23 cellular contexts compared by ENCODE assay signal in genomic region chr3:8011902-8012301, GRCh38.
"Had no signal": no experiment of that assay in that cellular context is flagged by ENCODE, and none has a peak within 500 bp of the region (broad histone marks: within the 10 kb centered on the region; RNA-seq: fewer than 3 reads in every experiment).

No MANE protein-coding gene starts in this region.

- ATAC-seq: mucosa of descending colon; naive thymus-derived CD4-positive, alpha-beta T cell; natural killer cell treated with Interleukin-12 subunit alpha and Interleukin-12 subunit beta and Interleukin-15 and Interleukin-18, amount 100 ng/mL, for 72 hours; sciatic nerve; stimulated activated naive B cell treated with anti-CD40 and anti-IgM and Interleukin-4, amounts not matched to agents 10 μg/mL and 1 μg/mL and 100 μg/mL, for 72 hours; stimulated activated naive CD8-positive, alpha-beta T cell treated with anti-CD3 and anti-CD28 coated beads, Interleukin-15, Interleukin-2, amounts not matched to agents 100 U/mL and 50 U/mL, for 24 hours; upper lobe of right lung had no signal

- H3K4me1 ChIP-seq: left ventricle myocardium inferior, right atrium auricular region, suprapubic skin, tibial artery, upper lobe of right lung had no signal

- H3K27me3 ChIP-seq: ovary, right atrium auricular region, suprapubic skin, tibial artery, upper lobe of right lung had no signal

- H3K4me1 Mint-ChIP-seq: stimulated activated naive B cell treated with anti-CD40 and anti-IgM and Interleukin-4, amounts not matched to agents 10 μg/mL and 1 μg/mL and 100 μg/mL, for 72 hours had no signal

- H3K36me3 Mint-ChIP-seq: natural killer cell treated with Interleukin-12 subunit alpha and Interleukin-12 subunit beta and Interleukin-15 and Interleukin-18, amount 100 ng/mL, for 72 hours; stimulated activated naive B cell treated with anti-CD40 and anti-IgM and Interleukin-4, amounts not matched to agents 10 μg/mL and 1 μg/mL and 100 μg/mL, for 72 hours had no signal

- DNase-seq: islet precursor cell; left ventricle myocardium inferior; midbrain; mucosa of descending colon; naive thymus-derived CD4-positive, alpha-beta T cell; ovary; stimulated activated CD4-positive, alpha-beta T cell treated with anti-CD3 and anti-CD28 coated beads, Interleukin-12 subunit alpha, Interleukin-12 subunit beta, amount 100 ng/mL, for 4 hours; stimulated activated CD4-positive, alpha-beta T cell treated with anti-CD3 and anti-CD28 coated beads, Interleukin-15, amount 100 ng/mL, for 24 hours; stimulated activated CD4-positive, alpha-beta T cell treated with anti-CD3 and anti-CD28 coated beads, Interleukin-2, amount 100 ng/mL, for 24 hours; stimulated activated CD4-positive, alpha-beta T cell treated with anti-CD3 and anti-CD28 coated beads, Interleukin-4, amount 100 ng/mL, for 1 hour; stimulated activated naive B cell treated with anti-CD40 and anti-IgM and Interleukin-4, amounts not matched to agents 10 μg/mL and 1 μg/mL and 100 μg/mL, for 72 hours; stimulated activated naive CD8-positive, alpha-beta T cell treated with anti-CD3 and anti-CD28 coated beads, Interleukin-15, Interleukin-2, amounts not matched to agents 100 U/mL and 50 U/mL, for 24 hours; tibial artery; trophoblast cell; upper lobe of right lung had no signal

- H3K4me3 Mint-ChIP-seq: naive thymus-derived CD4-positive, alpha-beta T cell; natural killer cell treated with Interleukin-12 subunit alpha and Interleukin-12 subunit beta and Interleukin-15 and Interleukin-18, amount 100 ng/mL, for 72 hours; stimulated activated naive B cell treated with anti-CD40 and anti-IgM and Interleukin-4, amounts not matched to agents 10 μg/mL and 1 μg/mL and 100 μg/mL, for 72 hours had no signal

- H3K4me3 ChIP-seq: left ventricle myocardium inferior, lung, mucosa of descending colon, ovary, right atrium auricular region, skin epidermis, suprapubic skin, thoracic aorta, tibial artery, upper lobe of right lung had no signal

- H3K36me3 ChIP-seq: left ventricle myocardium inferior, ovary, right atrium auricular region, suprapubic skin, thoracic aorta, tibial artery, upper lobe of right lung had no signal

- H3K27ac ChIP-seq: left ventricle myocardium inferior, ovary, right atrium auricular region, skin epidermis, suprapubic skin, thoracic aorta, tibial artery, upper lobe of right lung had no signal

- H3K9me3 ChIP-seq: mucosa of descending colon, ovary, right atrium auricular region, suprapubic skin, thoracic aorta, tibial artery, upper lobe of right lung had no signal

- H3K27ac Mint-ChIP-seq: natural killer cell treated with Interleukin-12 subunit alpha and Interleukin-12 subunit beta and Interleukin-15 and Interleukin-18, amount 100 ng/mL, for 72 hours; progenitor cell of endocrine pancreas; stimulated activated naive B cell treated with anti-CD40 and anti-IgM and Interleukin-4, amounts not matched to agents 10 μg/mL and 1 μg/mL and 100 μg/mL, for 72 hours had no signal

- H3K27me3 Mint-ChIP-seq: naive thymus-derived CD4-positive, alpha-beta T cell; natural killer cell treated with Interleukin-12 subunit alpha and Interleukin-12 subunit beta and Interleukin-15 and Interleukin-18, amount 100 ng/mL, for 72 hours; progenitor cell of endocrine pancreas; stimulated activated naive B cell treated with anti-CD40 and anti-IgM and Interleukin-4, amounts not matched to agents 10 μg/mL and 1 μg/mL and 100 μg/mL, for 72 hours had no signal
